In genomic region chr6:167505782-167506181, GRCh38 we compare ENCODE assay signal across 28 cellular contexts.
"Had no signal": no experiment of that assay in that cellular context is flagged by ENCODE, and none has a peak within 500 bp of the region (broad histone marks: within the 10 kb centered on the region; RNA-seq: fewer than 3 reads in every experiment).

No MANE protein-coding gene starts in this region.

- H3K27me3 ChIP-seq: pancreas had no signal

- H3K4me3 ChIP-seq: esophagus squamous epithelium, heart right ventricle, left ventricle myocardium inferior, pancreas, psoas muscle, suprapubic skin, tibial artery had no signal

- DNase-seq: activated CD4-positive, alpha-beta T cell treated with anti-CD3 and anti-CD28 coated beads for 4 hours; activated CD4-positive, alpha-beta T cell treated with anti-CD3 and anti-CD28 coated beads, Interleukin-2, amount 50 U/mL, for 48 hours; activated CD8-positive, alpha-beta memory T cell treated with anti-CD3 and anti-CD28 coated beads for 24 hours; activated effector memory CD4-positive, alpha-beta T cell treated with Interleukin-2 at 50 U/mL for 16 hours; activated naive CD4-positive, alpha-beta T cell treated with Interleukin-2 at 50 U/mL for 16 hours; anterior cingulate cortex; dermis blood vessel endothelial cell; effector CD8-positive, alpha-beta T cell; esophagus squamous epithelium; foreskin melanocyte; heart right ventricle; left ventricle myocardium inferior; mammary epithelial cell; naive B cell; nephron progenitor cell; nucleus accumbens; psoas muscle; stimulated activated CD4-positive, alpha-beta T cell treated with anti-CD3 and anti-CD28 coated beads, Interleukin-15, amount 100 ng/mL, for 24 hours; stimulated activated CD4-positive, alpha-beta T cell treated with anti-CD3 and anti-CD28 coated beads, Interleukin-2, amount 100 ng/mL, for 24 hours; stimulated activated naive B cell treated with anti-CD40 and anti-IgM and Interleukin-4, amounts not matched to agents 10 μg/mL and 1 μg/mL and 100 μg/mL, for 72 hours; tibial artery had no signal

- FAIRE-seq: colon, endometrium, islet of Langerhans, pancreas had no signal

- H3K4me1 ChIP-seq: esophagus squamous epithelium, pancreas, psoas muscle, suprapubic skin, tibial artery had no signal

- ATAC-seq: pancreas, psoas muscle had no signal

- H3K9me3 ChIP-seq: esophagus squamous epithelium, heart right ventricle, left ventricle myocardium inferior, pancreas, psoas muscle, suprapubic skin, tibial artery had no signal

- H3K36me3 ChIP-seq: esophagus squamous epithelium, heart right ventricle, left ventricle myocardium inferior, pancreas, suprapubic skin, tibial artery had no signal

- H3K27ac ChIP-seq: epithelial cell of prostate, esophagus squamous epithelium, heart right ventricle, left ventricle myocardium inferior, pancreas, psoas muscle, suprapubic skin, tibial artery, VCaP had no signal
